In genomic region chr3:22443834-22444233, GRCh38 we compare ENCODE assay signal across 7 cellular contexts.
"Had no signal": no experiment of that assay in that cellular context is flagged by ENCODE, and none has a peak within 500 bp of the region (broad histone marks: within the 10 kb centered on the region; RNA-seq: fewer than 3 reads in every experiment).

No MANE protein-coding gene starts in this region.

- ATAC-seq: HepG2, K562 had no signal

- H3K27ac ChIP-seq: HL-60 had no signal

- H3K4me3 ChIP-seq: K562 had no signal

- DNase-seq: IMR-90, KBM-7, KG1 had no signal

- FAIRE-seq: HepG2, HTR-8/SVneo, K562 had no signal
